ENCODE assay signal across 11 cellular contexts in genomic region chr2:161078211-161078539, GRCh38.
A peak's percentile ranks its signal among the peaks of the same experiment; 100 is the strongest.
DNase-seq lines count a peak whose midpoint lies in the region; ATAC-seq and TF ChIP-seq lines count a peak whose summit lies in the region.
"Had no signal": no experiment of that assay in that cellular context is flagged by ENCODE, and none has a peak within 500 bp of the region (broad histone marks: within the 10 kb centered on the region; RNA-seq: fewer than 3 reads in every experiment).

No MANE protein-coding gene starts in this region.

- peak overlapping the region; percentile 40 for H3K4me3 Mint-ChIP-seq in activated CD4-positive, alpha-beta T cell treated with anti-CD3 and anti-CD28 coated beads, Interleukin-2, amount 10 ng/mL, durations not matched to agents 24 days and 14 days

- no peaks in the 10 kb centered on the region for H3K4me1 ChIP-seq in breast epithelium
- peaks cover 0 to 5% (median 0%) of the 10 kb centered on the region in 3 donors for H3K4me1 ChIP-seq in skeletal muscle tissue (ENCODE audit: control insufficient read depth in 3 of 3, insufficient read depth in 3 of 3, low read length in 3 of 3)

- TF ChIP-seq CTCF in breast epithelium (IDR thresholded peaks at IDR 0.05): no peak

- DNase-seq in activated CD4-positive, alpha-beta T cell treated with anti-CD3 and anti-CD28 coated beads, Interleukin-2, amount 10 ng/mL, durations not matched to agents 24 days and 14 days: no peak
- no peak for DNase-seq in activated CD4-positive, alpha-beta T cell treated with anti-CD3 and anti-CD28 coated beads for 4 hours
- DNase-seq in breast epithelium (ENCODE audit: low spot score in 2 of 2) (peak in 1 of 2 donors; percentile 38), NCI-H2029 (lab: John Stamatoyannopoulos, UW) (no peak), NCI-H187 treated with DMSO at 0.1 percent for 48 hours (lab: John Stamatoyannopoulos, UW) (no peak), NCI-H82 treated with DMSO at 0.1 percent for 48 hours (lab: John Stamatoyannopoulos, UW; ENCODE audit: unreplicated experiment) (no peak)
- DNase-seq: effector CD8-positive, alpha-beta T cell; RPMI8226 had no signal

- no peaks in the 10 kb centered on the region for H3K36me3 ChIP-seq in breast epithelium
- no peaks in the 10 kb centered on the region for H3K36me3 ChIP-seq in skeletal muscle tissue (ENCODE audit: control insufficient read depth in 3 of 3, insufficient read depth in 3 of 3, low read length in 3 of 3)

- H3K9me3 ChIP-seq in breast epithelium (no peaks in the 10 kb centered on the region), skeletal muscle tissue (ENCODE audit: control insufficient read depth in 3 of 3, low read length in 3 of 3) (no peaks in the 10 kb centered on the region)

- H3K27me3 ChIP-seq in breast epithelium (no peaks in the 10 kb centered on the region), skeletal muscle tissue (ENCODE audit: control insufficient read depth in 3 of 3, insufficient read depth in 3 of 3, low read length in 3 of 3) (no peaks in the 10 kb centered on the region)

- no peaks in the 10 kb centered on the region for H3K27me3 Mint-ChIP-seq in activated CD4-positive, alpha-beta T cell treated with anti-CD3 and anti-CD28 coated beads, Interleukin-2, amount 10 ng/mL, durations not matched to agents 24 days and 14 days

- H3K4me3 ChIP-seq in breast epithelium (no peak overlapping the region), skeletal muscle tissue (ENCODE audit: low read length in 3 of 3) (no peak overlapping the region)

- TF ChIP-seq POLR2A in breast epithelium (IDR thresholded peaks at IDR 0.05): no peak

- intact Hi-C loops in activated CD4-positive, alpha-beta T cell treated with anti-CD3 and anti-CD28 coated beads, Interleukin-2, amount 10 ng/mL, durations not matched to agents 24 days and 14 days (cut with micrococcal nuclease): loop anchor here (1.0 to 5.0 kb wide), 9 partner anchors 9 to 1171 kb away; partner anchors contain the start of gene DPP4
- intact Hi-C loops in breast epithelium (cut with DNase I; ENCODE audit: low total_unique reads): no loop called here

- no peak overlapping the region for H3K9ac ChIP-seq in skeletal muscle tissue (ENCODE audit: low read depth in 1 of 3, low read length in 3 of 3)
- H3K9ac ChIP-seq: KMS-11 had no signal

- H3K36me3 Mint-ChIP-seq in activated CD4-positive, alpha-beta T cell treated with anti-CD3 and anti-CD28 coated beads, Interleukin-2, amount 10 ng/mL, durations not matched to agents 24 days and 14 days (ENCODE audit: low read depth): peaks cover 6% of the 10 kb centered on the region

- ATAC-seq in HG03095 (IDR thresholded peaks at IDR 0.05; ENCODE audit: unreplicated experiment): peak; percentile 20

- peaks cover 50% of the 10 kb centered on the region for H3K4me1 Mint-ChIP-seq in activated CD4-positive, alpha-beta T cell treated with anti-CD3 and anti-CD28 coated beads, Interleukin-2, amount 10 ng/mL, durations not matched to agents 24 days and 14 days

- H3K27ac Mint-ChIP-seq in activated CD4-positive, alpha-beta T cell treated with anti-CD3 and anti-CD28 coated beads, Interleukin-2, amount 10 ng/mL, durations not matched to agents 24 days and 14 days: peak overlapping the region; percentile 90

- H3K27ac ChIP-seq in breast epithelium: peak overlapping the region; percentile 77 to 82
- peak overlapping the region; percentile 52 for H3K27ac ChIP-seq in skeletal muscle tissue (ENCODE audit: low read depth, low read length)
- H3K27ac ChIP-seq: KMS-11 had no signal

- H3K9me3 Mint-ChIP-seq in activated CD4-positive, alpha-beta T cell treated with anti-CD3 and anti-CD28 coated beads, Interleukin-2, amount 10 ng/mL, durations not matched to agents 24 days and 14 days: peaks cover 12% of the 10 kb centered on the region
